Comparison of ENCODE assay signal across 15 cellular contexts in the genomic region with DNA sequence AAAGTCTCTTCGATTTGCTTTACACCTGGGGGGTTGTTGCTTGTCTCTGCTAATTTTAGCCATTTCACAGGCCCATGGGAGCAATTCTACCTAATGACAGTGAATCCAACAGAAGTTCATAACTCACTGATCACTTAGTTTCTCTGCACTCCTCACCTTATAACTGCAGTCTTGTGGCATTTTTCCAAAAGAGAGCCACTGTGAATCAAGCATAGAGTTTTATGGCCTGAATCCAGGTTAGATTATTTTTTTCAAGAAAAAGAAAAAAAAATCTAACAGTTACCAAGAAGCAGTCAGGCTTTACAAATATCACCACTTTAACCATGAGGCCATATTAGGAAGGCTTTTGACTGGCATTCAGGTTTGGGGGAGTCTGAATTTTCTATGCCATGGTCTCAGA. TPM values are rescaled to one million over a fixed set of nuclear protein-coding genes. Genes with fewer than 3 reads are reported as not detected.
DNase-seq lines count a peak whose midpoint lies in the region; ATAC-seq and TF ChIP-seq lines count a peak whose summit lies in the region.
"Had no signal": no experiment of that assay in that cellular context is flagged by ENCODE, and none has a peak within 500 bp of the region (broad histone marks: within the 10 kb centered on the region; RNA-seq: fewer than 3 reads in every experiment).

No MANE protein-coding gene starts in this region.

- H3F3A ChIP-seq in PC-3 (ENCODE audit: low read length, unreplicated experiment): peaks cover 7% of the 10 kb centered on the region

- peaks cover 65% of the 10 kb centered on the region for H3K4me1 ChIP-seq in PC-3 (ENCODE audit: insufficient read depth, low read length)

- DNase-seq in activated CD4-positive, alpha-beta T cell treated with anti-CD3 and anti-CD28 coated beads, Interleukin-2, amount 10 ng/mL, durations not matched to agents 24 days and 14 days: no peak
- no peak for DNase-seq in activated CD4-positive, alpha-beta T cell treated with anti-CD3 and anti-CD28 coated beads, Interleukin-2, amount 50 U/mL, for 1 hour
- DNase-seq in PC-3 (peak; percentile 48), choroid plexus epithelial cell (ENCODE audit: low read depth) (peak; percentile 43), SKM-1 treated with dmso at 0.1 percent for 144 hours (lab: John Stamatoyannopoulos, UW; ENCODE audit: unreplicated experiment) (no peak), 8988T (no peak)
- DNase-seq in stimulated activated effector memory CD8-positive, alpha-beta T cell treated with anti-CD3 and anti-CD28 coated beads, Interleukin-12 subunit alpha, Interleukin-12 subunit beta, amount 100 ng/mL, for 72 hours (ENCODE audit: low spot score in 2 of 2): peak in 1 of 2 donors; percentile 37
- DNase-seq: COR-L47; left ventricle myocardium superior; nephron progenitor cell; retina; SIG-M5; stimulated activated CD4-positive, alpha-beta T cell treated with anti-CD3 and anti-CD28 coated beads, Interleukin-1b, Interleukin-23, amount 100 ng/mL, for 48 hours had no signal

- H3K4me3 ChIP-seq in PC-3 (ENCODE audit: low read length) (no peak overlapping the region), choroid plexus epithelial cell (ENCODE audit: low read depth, low read length) (no peak overlapping the region)

- H3K27me3 ChIP-seq in PC-3 (ENCODE audit: low read length): no peaks in the 10 kb centered on the region

- TF ChIP-seq CTCF in PC-3 (conservative IDR thresholded peaks at IDR 0.05; ENCODE audit: low read depth, low read length) (no peak), choroid plexus epithelial cell (conservative IDR thresholded peaks at IDR 0.05; ENCODE audit: low read depth, low read length) (no peak)

- CTCF ChIA-PET in PC-3 (lab: Charles Lee): no interaction called here

- H3K27ac ChIP-seq in PC-3 (ENCODE audit: low read length): peak overlapping the region; percentile 91

- peak overlapping the region; percentile 76 for H3K4me2 ChIP-seq in PC-3 (ENCODE audit: low read length)

- peak overlapping the region; percentile 12; the same call in 1 of the 2 replicates for H3K9ac ChIP-seq in PC-3 (ENCODE audit: low read length)

- H3K9me3 ChIP-seq in PC-3 (ENCODE audit: low read length): no peaks in the 10 kb centered on the region

- ATAC-seq in PC-3 (no peak), HG03354 (IDR thresholded peaks at IDR 0.05; ENCODE audit: poor library complexity, severe bottlenecking, unreplicated experiment) (no peak)
- no peak for ATAC-seq in stimulated activated effector memory CD8-positive, alpha-beta T cell treated with anti-CD3 and anti-CD28 coated beads, Interleukin-12 subunit alpha, Interleukin-12 subunit beta, amount 100 ng/mL, for 72 hours
- ATAC-seq: left ventricle myocardium superior had no signal

- H4K20me1 ChIP-seq in PC-3 (ENCODE audit: low read length): no peaks in the 10 kb centered on the region

- POLR2A ChIA-PET in PC-3 (lab: Charles Lee; ENCODE audit: unreplicated experiment): no interaction called here

- H3K27ac Mint-ChIP-seq in activated CD4-positive, alpha-beta T cell treated with anti-CD3 and anti-CD28 coated beads, Interleukin-2, amount 10 ng/mL, durations not matched to agents 24 days and 14 days: peak overlapping the region; percentile 99
- H3K27ac Mint-ChIP-seq in stimulated activated effector memory CD8-positive, alpha-beta T cell treated with anti-CD3 and anti-CD28 coated beads, Interleukin-12 subunit alpha, Interleukin-12 subunit beta, amount 100 ng/mL, for 72 hours: peak overlapping the region; percentile 92
- H3K27ac Mint-ChIP-seq: brain, nephron progenitor cell had no signal

- H3K9me3 Mint-ChIP-seq in activated CD4-positive, alpha-beta T cell treated with anti-CD3 and anti-CD28 coated beads, Interleukin-2, amount 10 ng/mL, durations not matched to agents 24 days and 14 days: no peaks in the 10 kb centered on the region
- no peaks in the 10 kb centered on the region for H3K9me3 Mint-ChIP-seq in stimulated activated effector memory CD8-positive, alpha-beta T cell treated with anti-CD3 and anti-CD28 coated beads, Interleukin-12 subunit alpha, Interleukin-12 subunit beta, amount 100 ng/mL, for 72 hours
- H3K9me3 Mint-ChIP-seq: brain, nephron progenitor cell had no signal

- peak overlapping the region; percentile 87 for H3K4me3 Mint-ChIP-seq in activated CD4-positive, alpha-beta T cell treated with anti-CD3 and anti-CD28 coated beads, Interleukin-2, amount 10 ng/mL, durations not matched to agents 24 days and 14 days
- H3K4me3 Mint-ChIP-seq in stimulated activated effector memory CD8-positive, alpha-beta T cell treated with anti-CD3 and anti-CD28 coated beads, Interleukin-12 subunit alpha, Interleukin-12 subunit beta, amount 100 ng/mL, for 72 hours: peak overlapping the region; percentile 68
- H3K4me3 Mint-ChIP-seq: brain, nephron progenitor cell had no signal

- peaks cover 30% of the 10 kb centered on the region for H3K36me3 Mint-ChIP-seq in activated CD4-positive, alpha-beta T cell treated with anti-CD3 and anti-CD28 coated beads, Interleukin-2, amount 10 ng/mL, durations not matched to agents 24 days and 14 days (ENCODE audit: low read depth)
- peaks cover 62% of the 10 kb centered on the region for H3K36me3 Mint-ChIP-seq in stimulated activated effector memory CD8-positive, alpha-beta T cell treated with anti-CD3 and anti-CD28 coated beads, Interleukin-12 subunit alpha, Interleukin-12 subunit beta, amount 100 ng/mL, for 72 hours
- H3K36me3 Mint-ChIP-seq: brain had no signal

- no TSS peak for BruUV-seq in PC-3 (replicated peaks; lab: Mats Ljungman, UMichigan)

- H3K4me1 Mint-ChIP-seq in activated CD4-positive, alpha-beta T cell treated with anti-CD3 and anti-CD28 coated beads, Interleukin-2, amount 10 ng/mL, durations not matched to agents 24 days and 14 days: peaks cover 75% of the 10 kb centered on the region
- H3K4me1 Mint-ChIP-seq in stimulated activated effector memory CD8-positive, alpha-beta T cell treated with anti-CD3 and anti-CD28 coated beads, Interleukin-12 subunit alpha, Interleukin-12 subunit beta, amount 100 ng/mL, for 72 hours: peaks cover 71% of the 10 kb centered on the region
- H3K4me1 Mint-ChIP-seq: nephron progenitor cell had no signal

- no peaks in the 10 kb centered on the region for H3K27me3 Mint-ChIP-seq in activated CD4-positive, alpha-beta T cell treated with anti-CD3 and anti-CD28 coated beads, Interleukin-2, amount 10 ng/mL, durations not matched to agents 24 days and 14 days
- H3K27me3 Mint-ChIP-seq: brain had no signal

- intact Hi-C loops in activated CD4-positive, alpha-beta T cell treated with anti-CD3 and anti-CD28 coated beads, Interleukin-2, amount 10 ng/mL, durations not matched to agents 24 days and 14 days (cut with micrococcal nuclease): loop anchor here (5.0 kb wide), 1 partner anchor 297 kb away; a partner anchor contains a TSS
- intact Hi-C loops in PC-3 (cut with micrococcal nuclease): loop anchor here (5.0 kb wide), 3 partner anchors 113 to 238 kb away; a partner anchor contains a TSS

- no peaks in the 10 kb centered on the region for H3K9me2 ChIP-seq in PC-3 (replicated peaks; ENCODE audit: low read length)

- 0 out of 2 replicates have a peak overlapping the region, but pooled peaks have one; percentile 11 for H2AFZ ChIP-seq in PC-3 (ENCODE audit: low read length)

- H3K79me2 ChIP-seq in PC-3 (ENCODE audit: low read length): peaks cover 15% of the 10 kb centered on the region

- H3K36me3 ChIP-seq in PC-3 (ENCODE audit: low read depth, low read length): no peaks in the 10 kb centered on the region

RNA-seq across cellular contexts. Expression of a gene that starts 1.5 kb away (rescaled TPM):
- 57.7 and 64.1 TPM in 2 replicates for total RNA-seq in activated CD4-positive, alpha-beta T cell treated with anti-CD3 and anti-CD28 coated beads, Interleukin-2, amount 10 ng/mL, durations not matched to agents 24 days and 14 days
- 7.1 and 7.4 TPM in 2 replicates for total RNA-seq in PC-3 (2014; rRNA removed)

Comparison
In these comparisons a context has a peak if more than half of its experiments do, and no peak if none do; other contexts are left out.
1. DNase-seq: peak in PC-3 (single experiment) and choroid plexus epithelial cell (single experiment); none in activated CD4-positive, alpha-beta T cell treated with anti-CD3 and anti-CD28 coated beads, Interleukin-2, amount 10 ng/mL, durations not matched to agents 24 days and 14 days (single experiment), activated CD4-positive, alpha-beta T cell treated with anti-CD3 and anti-CD28 coated beads, Interleukin-2, amount 50 U/mL, for 1 hour (single experiment), SKM-1 treated with dmso at 0.1 percent for 144 hours (single experiment) and 8988T (single experiment).